ENCODE assay signal across 8 cellular contexts in genomic region chr10:122703483-122704448, GRCh38. TPM values are rescaled to one million over a fixed set of nuclear protein-coding genes. Genes with fewer than 3 reads are reported as not detected.
A peak's percentile ranks its signal among the peaks of the same experiment; 100 is the strongest.
DNase-seq lines count a peak whose midpoint lies in the region; ATAC-seq and TF ChIP-seq lines count a peak whose summit lies in the region.

No MANE protein-coding gene starts in this region.

- H2AFZ ChIP-seq in hepatocyte, result no peak overlapping the region

- H3K9me3 ChIP-seq in ascending aorta (no peaks in the 10 kb centered on the region), hepatocyte (ENCODE audit: low read depth) (no peaks in the 10 kb centered on the region)

- no peaks in the 10 kb centered on the region for H3K9me2 ChIP-seq in hepatocyte (replicated peaks; ENCODE audit: insufficient read depth)

- TF ChIP-seq CTCF in ascending aorta (IDR thresholded peaks at IDR 0.05), result peak; percentile 36 to 72 (median 42)
- peak; percentile 76 for TF ChIP-seq CTCF in hepatocyte (IDR thresholded peaks at IDR 0.05; ENCODE audit: poor library complexity)

- no peaks in the 10 kb centered on the region for H3K4me1 ChIP-seq in ascending aorta
- H3K4me1 ChIP-seq in hepatocyte (ENCODE audit: insufficient read depth), result no peaks in the 10 kb centered on the region

- H3K4me3 ChIP-seq in ascending aorta (no peak overlapping the region), hepatocyte (no peak overlapping the region), skeletal muscle cell (ENCODE audit: low read depth, low read length) (no peak overlapping the region)

- intact Hi-C loops in ascending aorta (cut with DNase I), result loop anchor here (5.0 to 10.0 kb wide), 2 partner anchors 269 to 406 kb away; no protein-coding TSS in a partner anchor

- H3K27ac ChIP-seq in ascending aorta, result no peak overlapping the region
- H3K27ac ChIP-seq in hepatocyte, result no peak overlapping the region

- no peaks in the 10 kb centered on the region for H3K36me3 ChIP-seq in ascending aorta
- no peaks in the 10 kb centered on the region for H3K36me3 ChIP-seq in hepatocyte (replicated peaks; ENCODE audit: insufficient read depth, low read depth)

- H4K20me1 ChIP-seq in hepatocyte (ENCODE audit: insufficient read depth, poor library complexity, severe bottlenecking), result no peaks in the 10 kb centered on the region

- H3K27me3 ChIP-seq in ascending aorta, result no peaks in the 10 kb centered on the region
- H3K27me3 ChIP-seq in hepatocyte, result peaks cover 9% of the 10 kb centered on the region

- H3K4me2 ChIP-seq in hepatocyte, result no peak overlapping the region

- WGBS in hepatocyte (ENCODE audit: low lambda C conversion rate, missing lambda C conversion rate), result 45% methylated on average over 9 of the region's 9 CpGs

- no peaks in the 10 kb centered on the region for H3K79me2 ChIP-seq in hepatocyte

- ATAC-seq in GM18868 (IDR thresholded peaks at IDR 0.05; ENCODE audit: unreplicated experiment), result peak; percentile 85
- ATAC-seq in SK-N-SH treated with all-trans-retinoic acid at 6 μM for 48 hours, result peak; percentile 98
- no peak for ATAC-seq in HG03432 (IDR thresholded peaks at IDR 0.05; ENCODE audit: unreplicated experiment)

- peak; percentile 91 for DNase-seq in AG20443 (ENCODE audit: low spot score)
- peak; percentile 65 for DNase-seq in LoVo (ENCODE audit: low spot score)
- DNase-seq in ascending aorta (ENCODE audit: low spot score in 2 of 2), result peak in 1 of 2 donors; percentile 67
- DNase-seq in hepatocyte (ENCODE audit: low spot score), result peak; percentile 82
- peak; percentile 25 for DNase-seq in skeletal muscle cell (ENCODE audit: low read depth)

TF ChIP-seq in SK-N-SH treated with all-trans-retinoic acid at 6 μM for 48 hours, 23 proteins besides CTCF, POLR2A, EP300 and RAD21:
- no peak for TF ChIP-seq BACH2 (CRISPR knock-in tag; IDR thresholded peaks at IDR 0.05; ENCODE audit: borderline replicate concordance)
- TF ChIP-seq CREB5 (CRISPR knock-in tag; IDR thresholded peaks at IDR 0.05; ENCODE audit: low read depth), result no peak
- no peak for TF ChIP-seq SNAI2 (CRISPR knock-in tag; IDR thresholded peaks at IDR 0.05)
- no peak for TF ChIP-seq ISL1 (CRISPR knock-in tag; IDR thresholded peaks at IDR 0.05)
- no peak for TF ChIP-seq ZNF8 (CRISPR knock-in tag; IDR thresholded peaks at IDR 0.05)
- TF ChIP-seq POU6F1 (CRISPR knock-in tag; IDR thresholded peaks at IDR 0.05; ENCODE audit: borderline replicate concordance, low read depth), result no peak
- no peak for TF ChIP-seq RARB (CRISPR knock-in tag; IDR thresholded peaks at IDR 0.05)
- no peak for TF ChIP-seq ZFP30 (CRISPR knock-in tag; IDR thresholded peaks at IDR 0.05)
- TF ChIP-seq GLIS3 (CRISPR knock-in tag; IDR thresholded peaks at IDR 0.05), result no peak
- no peak for TF ChIP-seq PPARA (CRISPR knock-in tag; IDR thresholded peaks at IDR 0.05; ENCODE audit: borderline replicate concordance)
- no peak for TF ChIP-seq PATZ1 (CRISPR knock-in tag; IDR thresholded peaks at IDR 0.05; ENCODE audit: borderline replicate concordance)
- TF ChIP-seq ZNF70 (CRISPR knock-in tag; IDR thresholded peaks at IDR 0.05), result no peak
- no peak for TF ChIP-seq CSRNP3 (CRISPR knock-in tag; IDR thresholded peaks at IDR 0.05)
- TF ChIP-seq ESRRG (CRISPR knock-in tag; IDR thresholded peaks at IDR 0.05), result no peak
- no peak for TF ChIP-seq TCF4 (CRISPR knock-in tag; IDR thresholded peaks at IDR 0.05; ENCODE audit: borderline replicate concordance)

RNA-seq across cellular contexts. Expression of gene C10orf120, which starts 4.1 kb away (rescaled TPM):
- not detected for total RNA-seq in ascending aorta
- not detected in 2 replicates for total RNA-seq in hepatocyte
- polyA plus RNA-seq in hepatocyte, result not detected in 2 replicates
